Comparison of ENCODE assay signal across 17 cellular contexts in genomic region chr6:117629119-117629518, GRCh38. TPM values are rescaled to one million over a fixed set of nuclear protein-coding genes. Genes with fewer than 3 reads are reported as not detected.
A peak's percentile ranks its signal among the peaks of the same experiment; 100 is the strongest.
DNase-seq lines count a peak whose midpoint lies in the region; ATAC-seq and TF ChIP-seq lines count a peak whose summit lies in the region.
"Had no signal": no experiment of that assay in that cellular context is flagged by ENCODE, and none has a peak within 500 bp of the region (broad histone marks: within the 10 kb centered on the region; RNA-seq: fewer than 3 reads in every experiment).

No MANE protein-coding gene starts in this region.

- intact Hi-C loops in right lobe of liver (cut with DNase I), result no loop called here
- intact Hi-C loops in activated T-helper 1 cell treated with anti-CD3 and anti-CD28 coated beads, Interleukin-12 subunit alpha, Interleukin-12 subunit beta, Interleukin-2, Interleukin-4 antibody, amounts not matched to agents 30 ng/mL and 10 ng/mL and 1 ng/mL, durations not matched to agents 14 hours and 24 hours and 36 hours (cut with micrococcal nuclease), result no loop called here
- intact Hi-C loops in vagina (cut with DNase I), result no loop called here

- peak; percentile 10 for DNase-seq in HT-29 (ENCODE audit: low spot score)
- DNase-seq in NCI-H526 (lab: John Stamatoyannopoulos, UW), result peak; percentile 77 to 91
- DNase-seq in WERI-Rb-1, result no peak
- no peak for DNase-seq in right lobe of liver
- DNase-seq in DMS153 treated with DMSO at 0.1 percent for 48 hours (lab: John Stamatoyannopoulos, UW; ENCODE audit: unreplicated experiment), result no peak
- DNase-seq in activated T-helper 1 cell treated with anti-CD3 and anti-CD28 coated beads, Interleukin-12 subunit alpha, Interleukin-12 subunit beta, Interleukin-2, Interleukin-4 antibody, amounts not matched to agents 30 ng/mL and 10 ng/mL and 1 ng/mL, durations not matched to agents 14 hours and 24 hours and 36 hours (ENCODE audit: low spot score), result no peak
- DNase-seq in vagina (ENCODE audit: extremely low spot score in 2 of 2), result no peak
- DNase-seq: BE2C; CD8-positive, alpha-beta T cell; COR-L47; DND-41; GDM1; H7 had no signal

- H3K9me3 ChIP-seq in WERI-Rb-1 (ENCODE audit: severe bottlenecking) (peaks cover 14% of the 10 kb centered on the region), right lobe of liver (peaks cover 0 to 14% (median 0%) of the 10 kb centered on the region in 4 donors), vagina (peaks cover 6% of the 10 kb centered on the region)
- H3K9me3 ChIP-seq: BE2C had no signal

- H3K4me3 Mint-ChIP-seq in activated T-helper 1 cell treated with anti-CD3 and anti-CD28 coated beads, Interleukin-12 subunit alpha, Interleukin-12 subunit beta, Interleukin-2, Interleukin-4 antibody, amounts not matched to agents 30 ng/mL and 10 ng/mL and 1 ng/mL, durations not matched to agents 14 hours and 24 hours and 36 hours, result no peak overlapping the region
- H3K4me3 Mint-ChIP-seq: CD8-positive, alpha-beta T cell; GM23338; IgD-negative memory B cell had no signal

- peak; percentile 36 to 67 (median 48) for ATAC-seq in right lobe of liver
- ATAC-seq: A549; CD8-positive, alpha-beta T cell; GM23338 had no signal

- H3K4me3 ChIP-seq in WERI-Rb-1 (ENCODE audit: low read depth, low read length) (no peak overlapping the region), right lobe of liver (no peak overlapping the region), vagina (no peak overlapping the region)
- H3K4me3 ChIP-seq: A549, GM23338 had no signal

- peaks cover 0 to 10% (median 0%) of the 10 kb centered on the region in 4 donors for H3K4me1 ChIP-seq in right lobe of liver
- H3K4me1 ChIP-seq in vagina, result no peaks in the 10 kb centered on the region
- H3K4me1 ChIP-seq: A549, BE2C had no signal

- H3K4me1 Mint-ChIP-seq in activated T-helper 1 cell treated with anti-CD3 and anti-CD28 coated beads, Interleukin-12 subunit alpha, Interleukin-12 subunit beta, Interleukin-2, Interleukin-4 antibody, amounts not matched to agents 30 ng/mL and 10 ng/mL and 1 ng/mL, durations not matched to agents 14 hours and 24 hours and 36 hours (ENCODE audit: low read depth), result no peaks in the 10 kb centered on the region
- H3K4me1 Mint-ChIP-seq: GM23338, IgD-negative memory B cell had no signal

- peaks cover 3% of the 10 kb centered on the region for H3K27me3 Mint-ChIP-seq in activated T-helper 1 cell treated with anti-CD3 and anti-CD28 coated beads, Interleukin-12 subunit alpha, Interleukin-12 subunit beta, Interleukin-2, Interleukin-4 antibody, amounts not matched to agents 30 ng/mL and 10 ng/mL and 1 ng/mL, durations not matched to agents 14 hours and 24 hours and 36 hours (ENCODE audit: insufficient read depth)

- no peak overlapping the region for H3K27ac Mint-ChIP-seq in activated T-helper 1 cell treated with anti-CD3 and anti-CD28 coated beads, Interleukin-12 subunit alpha, Interleukin-12 subunit beta, Interleukin-2, Interleukin-4 antibody, amounts not matched to agents 30 ng/mL and 10 ng/mL and 1 ng/mL, durations not matched to agents 14 hours and 24 hours and 36 hours
- H3K27ac Mint-ChIP-seq: CD8-positive, alpha-beta T cell; GM23338; IgD-negative memory B cell had no signal

- peaks cover 20% of the 10 kb centered on the region for H3K9me3 Mint-ChIP-seq in activated T-helper 1 cell treated with anti-CD3 and anti-CD28 coated beads, Interleukin-12 subunit alpha, Interleukin-12 subunit beta, Interleukin-2, Interleukin-4 antibody, amounts not matched to agents 30 ng/mL and 10 ng/mL and 1 ng/mL, durations not matched to agents 14 hours and 24 hours and 36 hours

- H3K36me3 ChIP-seq in WERI-Rb-1 (no peaks in the 10 kb centered on the region), right lobe of liver (no peaks in the 10 kb centered on the region), vagina (no peaks in the 10 kb centered on the region)
- H3K36me3 ChIP-seq: BE2C had no signal

- H3K27me3 ChIP-seq in WERI-Rb-1 (ENCODE audit: insufficient read depth, low read depth, severe bottlenecking) (no peaks in the 10 kb centered on the region), right lobe of liver (no peaks in the 10 kb centered on the region), vagina (no peaks in the 10 kb centered on the region)
- H3K27me3 ChIP-seq: BE2C had no signal

- no peaks in the 10 kb centered on the region for H3K36me3 Mint-ChIP-seq in activated T-helper 1 cell treated with anti-CD3 and anti-CD28 coated beads, Interleukin-12 subunit alpha, Interleukin-12 subunit beta, Interleukin-2, Interleukin-4 antibody, amounts not matched to agents 30 ng/mL and 10 ng/mL and 1 ng/mL, durations not matched to agents 14 hours and 24 hours and 36 hours (ENCODE audit: low read depth)
- H3K36me3 Mint-ChIP-seq: IgD-negative memory B cell had no signal

- no peak for TF ChIP-seq CTCF in WERI-Rb-1 (IDR thresholded peaks at IDR 0.05; ENCODE audit: low read depth, low read length)
- no peak for TF ChIP-seq CTCF in right lobe of liver (IDR thresholded peaks at IDR 0.05)
- TF ChIP-seq CTCF in vagina (IDR thresholded peaks at IDR 0.05), result no peak

- H3K27ac ChIP-seq in WERI-Rb-1 (peak overlapping the region; percentile 81), right lobe of liver (no peak overlapping the region), vagina (no peak overlapping the region)
- H3K27ac ChIP-seq: A549, C4-2B had no signal

- no peak for TF ChIP-seq POLR2A in right lobe of liver (IDR thresholded peaks at IDR 0.05)
- TF ChIP-seq POLR2A in vagina (IDR thresholded peaks at IDR 0.05), result no peak

RNA-seq across cellular contexts. Expression of gene GOPC, which starts 26.8 kb away (rescaled TPM):
- total RNA-seq in HT-29 (2014; rRNA removed; shearing (Covaris generic)), result 8.2 and 9.5 TPM in 2 replicates
- total RNA-seq in right lobe of liver (10 to 100 TPM in 3 of 6 experiments, 1 to 10 TPM in 3; 8.3 to 10.7 (median 10.1) TPM), vagina (19.9 TPM)
- 23.6 and 24.3 TPM in 2 replicates for total RNA-seq in activated T-helper 1 cell treated with anti-CD3 and anti-CD28 coated beads, Interleukin-12 subunit alpha, Interleukin-12 subunit beta, Interleukin-2, Interleukin-4 antibody, amounts not matched to agents 30 ng/mL and 10 ng/mL and 1 ng/mL, durations not matched to agents 14 hours and 24 hours and 36 hours

RNA-seq across cellular contexts. Expression of gene NUS1, which starts 46.1 kb away (rescaled TPM):
- 8.6 TPM in 2 replicates for total RNA-seq in HT-29 (2014; rRNA removed; shearing (Covaris generic))
- total RNA-seq in right lobe of liver (10 to 100 TPM; 19.6 to 23.4 (median 21.0) TPM), vagina (17.7 TPM)
- total RNA-seq in activated T-helper 1 cell treated with anti-CD3 and anti-CD28 coated beads, Interleukin-12 subunit alpha, Interleukin-12 subunit beta, Interleukin-2, Interleukin-4 antibody, amounts not matched to agents 30 ng/mL and 10 ng/mL and 1 ng/mL, durations not matched to agents 14 hours and 24 hours and 36 hours, result 49.5 and 52.1 TPM in 2 replicates

Comparison
In these comparisons a context has a peak if more than half of its experiments do, and no peak if none do; other contexts are left out.
1. DNase-seq: peak in HT-29 (single experiment) and NCI-H526 (2 of 2); none in WERI-Rb-1 (single experiment), right lobe of liver (0 of 3), DMS153 treated with DMSO at 0.1 percent for 48 hours (single experiment), activated T-helper 1 cell treated with anti-CD3 and anti-CD28 coated beads, Interleukin-12 subunit alpha, Interleukin-12 subunit beta, Interleukin-2, Interleukin-4 antibody, amounts not matched to agents 30 ng/mL and 10 ng/mL and 1 ng/mL, durations not matched to agents 14 hours and 24 hours and 36 hours (single experiment) and vagina (0 of 2).